Comparison of ENCODE assay signal across 8 cellular contexts in genomic region chr1:153749408-153750005, GRCh38. TPM values are rescaled to one million over a fixed set of nuclear protein-coding genes. Genes with fewer than 3 reads are reported as not detected.
A peak's percentile ranks its signal among the peaks of the same experiment; 100 is the strongest.
DNase-seq lines count a peak whose midpoint lies in the region; ATAC-seq and TF ChIP-seq lines count a peak whose summit lies in the region.

No MANE protein-coding gene starts in this region.

- no peak overlapping the region for H3K4me3 ChIP-seq in liver (ENCODE audit: low read depth in 1 of 3, low read length in 3 of 3)

- H3K9me3 ChIP-seq in liver (ENCODE audit: control insufficient read depth in 4 of 4, low read length in 3 of 4), result no peaks in the 10 kb centered on the region

- H3K27me3 Mint-ChIP-seq in central memory CD8-positive, alpha-beta T cell, result no peaks in the 10 kb centered on the region

- peak; percentile 99 to 100 for TF ChIP-seq RAD21 in liver (IDR thresholded peaks at IDR 0.05)

- H3K27me3 ChIP-seq in liver (ENCODE audit: control insufficient read depth in 4 of 4, insufficient read depth in 4 of 4, low read length in 3 of 4), result no peaks in the 10 kb centered on the region

- peaks cover 2 to 58% (median 53%) of the 10 kb centered on the region in 4 donors for H3K36me3 ChIP-seq in liver (ENCODE audit: control insufficient read depth in 4 of 4, insufficient read depth in 3 of 4, low read depth in 1 of 4, low read length in 3 of 4)

- peaks cover 0 to 13% (median 3%) of the 10 kb centered on the region in 4 donors for H3K4me1 ChIP-seq in liver (ENCODE audit: control insufficient read depth in 4 of 4, insufficient read depth in 4 of 4, low read length in 3 of 4)

- H3K27ac Mint-ChIP-seq in central memory CD8-positive, alpha-beta T cell (ENCODE audit: low read depth), result no peak overlapping the region

- no peak overlapping the region for H3K4me3 Mint-ChIP-seq in central memory CD8-positive, alpha-beta T cell

- peaks cover 7% of the 10 kb centered on the region for H3K4me1 Mint-ChIP-seq in central memory CD8-positive, alpha-beta T cell

- DNase-seq in 8988T (peak; percentile 53), NCI-H446 treated with DMSO at 0.1 percent for 48 hours (lab: John Stamatoyannopoulos, UW) (peak; percentile 55)
- peak; percentile 73 for DNase-seq in activated CD4-positive, CD25-positive, alpha-beta regulatory T cell treated with anti-CD3 and anti-CD28 coated beads, Interleukin-2, amount 50 U/mL, for 72 hours
- peak; percentile 67 to 68 for DNase-seq in central memory CD8-positive, alpha-beta T cell (ENCODE audit: low spot score in 2 of 2)
- DNase-seq in stimulated activated CD4-positive, alpha-beta T cell treated with anti-CD3 and anti-CD28 coated beads, Interleukin-4, amount 100 ng/mL, for 24 hours, result peak; percentile 82

- 42% methylated on average over 6 of the region's 6 CpGs for WGBS in liver

- no peaks in the 10 kb centered on the region for H3K9me3 Mint-ChIP-seq in central memory CD8-positive, alpha-beta T cell

- peak overlapping the region in 1 of 2 donors; percentile 41 for H3K27ac ChIP-seq in liver (ENCODE audit: low read depth in 1 of 2, low read length in 2 of 2)

- no peak overlapping the region for H3K9ac ChIP-seq in liver (ENCODE audit: low read depth in 1 of 2, low read length in 2 of 2)

- peak; percentile 97 for TF ChIP-seq CTCF in liver (IDR thresholded peaks at IDR 0.05; ENCODE audit: low read depth, low read length, missing input control)

- ATAC-seq in GM18519 (IDR thresholded peaks at IDR 0.05; ENCODE audit: low FRiP score, unreplicated experiment) (peak; percentile 53), HG03280 (IDR thresholded peaks at IDR 0.05; ENCODE audit: unreplicated experiment) (peak; percentile 90)
- ATAC-seq in central memory CD8-positive, alpha-beta T cell (replicated peaks; ENCODE audit: extremely low read depth, poor library complexity, severe bottlenecking), result peak; percentile 99

- peaks cover 44% of the 10 kb centered on the region for H3K36me3 Mint-ChIP-seq in central memory CD8-positive, alpha-beta T cell (ENCODE audit: insufficient read depth)

TF ChIP-seq in liver, 16 proteins besides CTCF, POLR2A, EP300 and RAD21:
- no peak for TF ChIP-seq GABPA (IDR thresholded peaks at IDR 0.05 in 1 of 2, conservative IDR thresholded peaks at IDR 0.05 in 1 of 2)
- peak; percentile 15 for TF ChIP-seq FOXA1 (IDR thresholded peaks at IDR 0.05)
- TF ChIP-seq, protein P1, sequence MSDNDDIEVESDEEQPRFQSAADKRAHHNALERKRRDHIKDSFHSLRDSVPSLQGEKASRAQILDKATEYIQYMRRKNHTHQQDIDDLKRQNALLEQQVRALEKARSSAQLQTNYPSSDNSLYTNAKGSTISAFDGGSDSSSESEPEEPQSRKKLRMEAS (IDR thresholded peaks at IDR 0.05), result no peak
- no peak for TF ChIP-seq HNF4G (IDR thresholded peaks at IDR 0.05)
- TF ChIP-seq ATF3 (IDR thresholded peaks at IDR 0.05), result no peak
- TF ChIP-seq HNF4A (conservative IDR thresholded peaks at IDR 0.05), result peak in 1 of 2 donors; percentile 26
- no peak for TF ChIP-seq EGR1 (IDR thresholded peaks at IDR 0.05; ENCODE audit: low read depth in 2 of 2)
- no peak for TF ChIP-seq JUND (IDR thresholded peaks at IDR 0.05)
- TF ChIP-seq, protein P2, sequence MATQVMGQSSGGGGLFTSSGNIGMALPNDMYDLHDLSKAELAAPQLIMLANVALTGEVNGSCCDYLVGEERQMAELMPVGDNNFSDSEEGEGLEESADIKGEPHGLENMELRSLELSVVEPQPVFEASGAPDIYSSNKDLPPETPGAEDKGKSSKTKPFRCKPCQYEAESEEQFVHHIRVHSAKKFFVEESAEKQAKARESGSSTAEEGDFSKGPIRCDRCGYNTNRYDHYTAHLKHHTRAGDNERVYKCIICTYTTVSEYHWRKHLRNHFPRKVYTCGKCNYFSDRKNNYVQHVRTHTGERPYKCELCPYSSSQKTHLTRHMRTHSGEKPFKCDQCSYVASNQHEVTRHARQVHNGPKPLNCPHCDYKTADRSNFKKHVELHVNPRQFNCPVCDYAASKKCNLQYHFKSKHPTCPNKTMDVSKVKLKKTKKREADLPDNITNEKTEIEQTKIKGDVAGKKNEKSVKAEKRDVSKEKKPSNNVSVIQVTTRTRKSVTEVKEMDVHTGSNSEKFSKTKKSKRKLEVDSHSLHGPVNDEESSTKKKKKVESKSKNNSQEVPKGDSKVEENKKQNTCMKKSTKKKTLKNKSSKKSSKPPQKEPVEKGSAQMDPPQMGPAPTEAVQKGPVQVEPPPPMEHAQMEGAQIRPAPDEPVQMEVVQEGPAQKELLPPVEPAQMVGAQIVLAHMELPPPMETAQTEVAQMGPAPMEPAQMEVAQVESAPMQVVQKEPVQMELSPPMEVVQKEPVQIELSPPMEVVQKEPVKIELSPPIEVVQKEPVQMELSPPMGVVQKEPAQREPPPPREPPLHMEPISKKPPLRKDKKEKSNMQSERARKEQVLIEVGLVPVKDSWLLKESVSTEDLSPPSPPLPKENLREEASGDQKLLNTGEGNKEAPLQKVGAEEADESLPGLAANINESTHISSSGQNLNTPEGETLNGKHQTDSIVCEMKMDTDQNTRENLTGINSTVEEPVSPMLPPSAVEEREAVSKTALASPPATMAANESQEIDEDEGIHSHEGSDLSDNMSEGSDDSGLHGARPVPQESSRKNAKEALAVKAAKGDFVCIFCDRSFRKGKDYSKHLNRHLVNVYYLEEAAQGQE (IDR thresholded peaks at IDR 0.05), result peak; percentile 28
- TF ChIP-seq NR2F2 (IDR thresholded peaks at IDR 0.05), result no peak
- peak; percentile 22 for TF ChIP-seq SP1 (IDR thresholded peaks at IDR 0.05)
- peak; percentile 51 to 57 for TF ChIP-seq RXRA (IDR thresholded peaks at IDR 0.05)
- peak; percentile 43 for TF ChIP-seq YY1 (IDR thresholded peaks at IDR 0.05)

RNA-seq across cellular contexts. Expression of gene INTS3, which starts 21.7 kb away (rescaled TPM):
- 10 to 100 TPM; 16.4 to 26.0 TPM for total RNA-seq in liver
- 10 to 100 TPM in 1 of 2 donors, 1 to 10 TPM in 1; 9.0 to 13.9 TPM for polyA plus RNA-seq in liver

RNA-seq across cellular contexts. Expression of gene SLC27A3, which starts 25.7 kb away (rescaled TPM):
- 10 to 100 TPM; 18.1 to 29.1 TPM for total RNA-seq in liver
- polyA plus RNA-seq in liver, result 10 to 100 TPM; 27.2 to 47.4 TPM
